In the genomic region with DNA sequence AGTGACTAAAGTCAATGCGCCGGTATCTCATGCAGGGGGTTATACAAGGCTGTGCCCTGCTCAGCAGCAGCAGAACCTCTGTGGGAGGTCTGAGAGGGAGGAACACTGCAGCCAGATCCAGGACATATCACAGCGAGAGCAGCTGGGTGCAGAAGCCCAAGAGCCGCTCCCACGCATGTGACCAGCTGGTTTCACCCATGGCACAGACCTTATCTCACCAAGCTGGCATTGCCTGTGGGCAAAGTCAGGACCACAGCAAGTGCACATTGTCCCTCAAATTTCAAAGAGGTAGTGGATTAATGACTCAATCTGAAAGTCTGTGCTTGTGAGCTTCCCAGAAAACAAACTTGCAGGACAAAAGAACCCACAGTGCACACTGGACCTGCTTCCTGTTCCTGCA, we compare ENCODE assay signal across 26 cellular contexts. TPM values are rescaled to one million over a fixed set of nuclear protein-coding genes. Genes with fewer than 3 reads are reported as not detected.
DNase-seq lines count a peak whose midpoint lies in the region; TF ChIP-seq lines count a peak whose summit lies in the region.
"Had no signal": no experiment of that assay in that cellular context is flagged by ENCODE, and none has a peak within 500 bp of the region (broad histone marks: within the 10 kb centered on the region; RNA-seq: fewer than 3 reads in every experiment).

No MANE protein-coding gene starts in this region.

- no peaks in the 10 kb centered on the region for H3K27me3 ChIP-seq in PC-9 (ENCODE audit: insufficient read depth, low read depth)
- H3K27me3 ChIP-seq: BLaER1 treated with 17β-estradiol and CSF1 and Interleukin-3, amounts not matched to agents 10 nM and 100 nM; spleen had no signal

- no peak overlapping the region for H3K4me3 ChIP-seq in PC-9
- H3K4me3 ChIP-seq: BLaER1 treated with 17β-estradiol and CSF1 and Interleukin-3, amounts not matched to agents 10 nM and 100 nM; spleen had no signal

- no peaks in the 10 kb centered on the region for H3K36me3 ChIP-seq in PC-9 (ENCODE audit: low read depth)
- H3K36me3 ChIP-seq: BLaER1 treated with 17β-estradiol and CSF1 and Interleukin-3, amounts not matched to agents 10 nM and 100 nM; spleen had no signal

- H2AFZ ChIP-seq in PC-9: no peak overlapping the region

- H3K9me2 ChIP-seq in PC-9 (ENCODE audit: insufficient read depth): no peaks in the 10 kb centered on the region

- TF ChIP-seq CTCF in PC-9 (conservative IDR thresholded peaks at IDR 0.05): no peak

- DNase-seq in H4 (ENCODE audit: low spot score) (peak; percentile 7), PC-9 (peak; percentile 52 to 64), erythroblast (lab: John Stamatoyannopoulos, UW) (no peak), renal cortical epithelial cell (ENCODE audit: low read depth) (peak; percentile 27), NCI-H345 (lab: John Stamatoyannopoulos, UW) (no peak), GF-D8 (lab: John Stamatoyannopoulos, UW) (no peak), NCI-H1417 (lab: John Stamatoyannopoulos, UW) (no peak), T-helper 1 cell (no peak)
- DNase-seq: activated B cell treated with CpG ODN at 0.5 μM for 24 hours; activated CD4-positive, alpha-beta T cell treated with anti-CD3 and anti-CD28 coated beads, Interleukin-2, amount 50 U/mL, for 48 hours; activated CD8-positive, alpha-beta memory T cell treated with anti-CD3 and anti-CD28 coated beads, Interleukin-2, amount 50 U/mL, for 48 hours; aorta; central memory CD4-positive, alpha-beta T cell; dermis blood vessel endothelial cell; EL; head of caudate nucleus; KBM-7; left cardiac atrium; NCI-H1694; NCI-H2171 treated with DMSO at 0.1 percent for 48 hours; NCI-H526; retina; spleen; stimulated activated CD4-positive, alpha-beta T cell treated with anti-CD3 and anti-CD28 coated beads, Interleukin-2, amount 100 ng/mL, for 48 hours; T-helper 2 cell had no signal

- peaks cover 4% of the 10 kb centered on the region; the same call in 1 of the 2 replicates for H3K4me1 ChIP-seq in PC-9 (replicated peaks; ENCODE audit: insufficient read depth)
- H3K4me1 ChIP-seq: BLaER1 treated with 17β-estradiol and CSF1 and Interleukin-3, amounts not matched to agents 10 nM and 100 nM; spleen had no signal

- intact Hi-C loops in PC-9 (cut with micrococcal nuclease; ENCODE audit: unreplicated experiment): no loop called here

- no peaks in the 10 kb centered on the region for H3K79me2 ChIP-seq in PC-9 (ENCODE audit: low read depth)

- H3K9me3 ChIP-seq in PC-9 (ENCODE audit: insufficient read depth, low read depth): no peaks in the 10 kb centered on the region

- no peaks in the 10 kb centered on the region for H3F3A ChIP-seq in PC-9 (ENCODE audit: insufficient read depth, low read depth)

- POLR2A ChIA-PET in PC-9 (lab: Charles Lee; ENCODE audit: unreplicated experiment): interaction anchor here (0.7 kb wide), 1 partner anchor 39 kb away, joined by 4 read pairs; no protein-coding TSS in a partner anchor

- H3K4me2 ChIP-seq in PC-9: no peak overlapping the region
- H3K4me2 ChIP-seq: BLaER1 treated with 17β-estradiol and CSF1 and Interleukin-3, amounts not matched to agents 10 nM and 100 nM had no signal

- CTCF ChIA-PET in PC-9 (lab: Charles Lee): interaction anchor here (0.6 kb wide), 1 partner anchor 41 kb away, joined by 5 read pairs; no protein-coding TSS in a partner anchor

- H3K27ac ChIP-seq in PC-9: 0 out of 2 replicates have a peak overlapping the region, but pooled peaks have one; percentile 4
- H3K27ac ChIP-seq: BLaER1 treated with 17β-estradiol and CSF1 and Interleukin-3, amounts not matched to agents 10 nM and 100 nM; spleen had no signal

- BruUV-seq in PC-9 (replicated peaks; lab: Mats Ljungman, UMichigan): no TSS peak

- no peaks in the 10 kb centered on the region for H4K20me1 ChIP-seq in PC-9 (ENCODE audit: insufficient read depth)
- H4K20me1 ChIP-seq: BLaER1 treated with 17β-estradiol and CSF1 and Interleukin-3, amounts not matched to agents 10 nM and 100 nM had no signal

- TF ChIP-seq POLR2A in erythroblast (IDR thresholded peaks at IDR 0.05; ENCODE audit: low read length): peak; percentile 34

RNA-seq across cellular contexts. Expression of a gene that starts 31.6 kb away (rescaled TPM):
- total RNA-seq in H4 (2014; rRNA removed; shearing (Covaris generic)): 238 and 248 TPM in 2 replicates
- total RNA-seq in PC-9 (2021): 1,253 and 1,313 TPM in 2 replicates
- total RNA-seq in renal cortical epithelial cell: 5.5 and 6.6 TPM in 2 replicates
- total RNA-seq: activated B cell treated with CpG ODN at 0.5 μM for 24 hours had no signal

Comparison
In these comparisons a context has a peak if more than half of its experiments do, and no peak if none do; other contexts are left out.
1. DNase-seq: peak in H4 (single experiment), PC-9 (2 of 2) and renal cortical epithelial cell (single experiment); none in erythroblast (0 of 2), NCI-H345 (single experiment), GF-D8 (single experiment), NCI-H1417 (0 of 3) and T-helper 1 cell (0 of 5).
2. RNA of a gene that starts 31.6 kb away (total RNA-seq): 1,253 to 1,313 TPM in PC-9 and 238 to 248 TPM in H4; 5.5 to 6.6 TPM in renal cortical epithelial cell; every median in the first group is over 10 times any median in the second.